ENCODE assay signal across 2 cellular contexts in genomic region chr19:43192381-43193155, GRCh38. TPM values are rescaled to one million over a fixed set of nuclear protein-coding genes. Genes with fewer than 3 reads are reported as not detected.
"Had no signal": no experiment of that assay in that cellular context is flagged by ENCODE, and none has a peak within 500 bp of the region (broad histone marks: within the 10 kb centered on the region; RNA-seq: fewer than 3 reads in every experiment).

No MANE protein-coding gene starts in this region.

RNA-seq across cellular contexts. Expression of gene PSG5, which starts 6.2 kb away (rescaled TPM):
- total RNA-seq: MCF 10A, NCI-H460 had no signal

RNA-seq across cellular contexts. Expression of gene PSG4, which starts 12.9 kb away (rescaled TPM):
- total RNA-seq: NCI-H460 had no signal
